Comparison of ENCODE assay signal across 9 cellular contexts in genomic region chr5:154967419-154968024, GRCh38. TPM values are rescaled to one million over a fixed set of nuclear protein-coding genes. Genes with fewer than 3 reads are reported as not detected.
DNase-seq lines count a peak whose midpoint lies in the region; ATAC-seq, FAIRE-seq and TF ChIP-seq lines count a peak whose summit lies in the region.
"Had no signal": no experiment of that assay in that cellular context is flagged by ENCODE, and none has a peak within 500 bp of the region (broad histone marks: within the 10 kb centered on the region; RNA-seq: fewer than 3 reads in every experiment).

No MANE protein-coding gene starts in this region.

- no peak for TF ChIP-seq EP300 in H1 (IDR thresholded peaks at IDR 0.05; ENCODE audit: borderline replicate concordance in 1 of 2, low read depth in 2 of 2, low read length in 2 of 2)

- H3K79me1 ChIP-seq in H1 (ENCODE audit: low read depth, low read length), result no peaks in the 10 kb centered on the region

- ATAC-seq in GM18517 (IDR thresholded peaks at IDR 0.05; ENCODE audit: unreplicated experiment), result no peak
- no peak for ATAC-seq in HG02840 (IDR thresholded peaks at IDR 0.05; ENCODE audit: low FRiP score, unreplicated experiment)
- ATAC-seq: activated CD4-positive, alpha-beta T cell treated with anti-CD3 and anti-CD28 coated beads for 36 hours had no signal

- H2BK120ac ChIP-seq in H1 (replicated peaks; ENCODE audit: low read depth, low read length), result no peak overlapping the region

- DNase-seq in GM03348 (ENCODE audit: low spot score) (peak; percentile 36), LHCN-M2 (ENCODE audit: low read depth) (peak; percentile 10), H1 (ENCODE audit: low read depth in 1 of 2, low spot score in 2 of 2) (no peak), neural progenitor cell (ENCODE audit: low spot score) (peak; percentile 4), ecto neural progenitor cell (ENCODE audit: low spot score) (no peak)
- no peak for DNase-seq in activated naive CD4-positive, alpha-beta T cell treated with anti-CD3 and anti-CD28 coated beads, Interleukin-2, amount 10 ng/mL, durations not matched to agents 7 days and 5 days
- DNase-seq: activated CD4-positive, alpha-beta T cell treated with anti-CD3 and anti-CD28 coated beads for 36 hours had no signal

- H3K4me1 ChIP-seq in H1 (replicated peaks in 1 of 4; ENCODE audit: control insufficient read depth in 3 of 4, insufficient read depth in 4 of 4, low read length in 3 of 4) (no peaks in the 10 kb centered on the region), neural progenitor cell (no peaks in the 10 kb centered on the region)

- H2BK5ac ChIP-seq in H1 (ENCODE audit: low read depth, low read length), result no peak overlapping the region

- H3K23me2 ChIP-seq in H1 (ENCODE audit: low read depth, low read length), result no peaks in the 10 kb centered on the region

- peak; percentile 24 for FAIRE-seq in H1 (lab: Jason Lieb, UNC)

- H3K4me3 Mint-ChIP-seq in neural progenitor cell, result no peak overlapping the region
- no peak overlapping the region for H3K4me3 Mint-ChIP-seq in activated naive CD4-positive, alpha-beta T cell treated with anti-CD3 and anti-CD28 coated beads, Interleukin-2, amount 10 ng/mL, durations not matched to agents 7 days and 5 days
- H3K4me3 Mint-ChIP-seq: activated CD4-positive, alpha-beta T cell treated with anti-CD3 and anti-CD28 coated beads for 36 hours had no signal

- no peak overlapping the region for H3K56ac ChIP-seq in H1 (replicated peaks; ENCODE audit: insufficient read length, low read depth, low read length)

- no peak overlapping the region for H3K23ac ChIP-seq in H1 (ENCODE audit: insufficient read length)

- TF ChIP-seq RAD21 in H1 (IDR thresholded peaks at IDR 0.05 in 1 of 2, conservative IDR thresholded peaks at IDR 0.05 in 1 of 2; ENCODE audit: low read depth in 2 of 2, low read length in 2 of 2), result peak; percentile 16 to 23; a peak in 2 of 4 replicates

- H2AFZ ChIP-seq in H1 (ENCODE audit: low read length) (no peak overlapping the region), neural progenitor cell (replicated peaks) (no peak overlapping the region)

- H4K5ac ChIP-seq in H1 (ENCODE audit: insufficient read length, low read depth, low read length), result no peak overlapping the region

- H3K36me3 ChIP-seq in H1 (ENCODE audit: control insufficient read depth in 2 of 4, insufficient read depth in 4 of 4, low read length in 3 of 4) (peaks cover 2 to 8% (median 3%) of the 10 kb centered on the region in 4 experiments; a peak in 4 of 8 replicates), neural progenitor cell (no peaks in the 10 kb centered on the region)

- no peaks in the 10 kb centered on the region for H3K79me2 ChIP-seq in H1 (ENCODE audit: control insufficient read depth in 1 of 2, insufficient read depth in 2 of 2, low read length in 2 of 2)
- H3K79me2 ChIP-seq in neural progenitor cell (ENCODE audit: low read depth), result no peaks in the 10 kb centered on the region

- no peak overlapping the region for H4K91ac ChIP-seq in H1 (replicated peaks; ENCODE audit: insufficient read length, low read length)

- H3K9ac ChIP-seq in H1 (replicated peaks in 1 of 4; ENCODE audit: extremely low read depth in 1 of 4, low read depth in 3 of 4, low read length in 3 of 4) (no peak overlapping the region), neural progenitor cell (no peak overlapping the region)

- H3K36me3 Mint-ChIP-seq in neural progenitor cell, result peaks cover 1% of the 10 kb centered on the region
- H3K36me3 Mint-ChIP-seq in activated naive CD4-positive, alpha-beta T cell treated with anti-CD3 and anti-CD28 coated beads, Interleukin-2, amount 10 ng/mL, durations not matched to agents 7 days and 5 days, result peaks cover 14% of the 10 kb centered on the region

- 76% methylated on average over 5 of the region's 5 CpGs; no CpG with 5 or more reads in 1 of the 2 experiments for WGBS in H1 (ENCODE audit: extremely low coverage in 1 of 2, insufficient coverage in 1 of 2, insufficient read length in 1 of 2, insufficient replicate concordance in 2 of 2, low coverage in 1 of 2, low lambda C conversion rate in 2 of 2, missing lambda C conversion rate in 1 of 2), 2 experiments

- no peak overlapping the region for H3K4ac ChIP-seq in H1 (replicated peaks; ENCODE audit: insufficient read length, low read depth, low read length)

- POLR2A ChIA-PET in H1 (lab: Charles Lee; ENCODE audit: partially characterized antibody), result no interaction called here

- H3K27me3 ChIP-seq in H1 (replicated peaks in 1 of 4; ENCODE audit: control insufficient read depth in 3 of 4, extremely low read depth in 1 of 4, insufficient read depth in 3 of 4, low read length in 3 of 4) (no peaks in the 10 kb centered on the region), neural progenitor cell (no peaks in the 10 kb centered on the region)

- H3K9me3 ChIP-seq in H1 (ENCODE audit: insufficient read depth in 2 of 2, low read depth in 1 of 2, low read length in 1 of 2) (no peaks in the 10 kb centered on the region), neural progenitor cell (ENCODE audit: low read depth) (no peaks in the 10 kb centered on the region)

- no peak for TF ChIP-seq POLR2A in H1 (IDR thresholded peaks at IDR 0.05; ENCODE audit: control extremely low read depth in 1 of 2, low read depth in 2 of 2, low read length in 2 of 2)

- H3K4me2 ChIP-seq in H1 (ENCODE audit: insufficient read depth in 1 of 2, low read depth in 2 of 2, low read length in 2 of 2), result no peak overlapping the region
- H3K4me2 ChIP-seq in neural progenitor cell, result no peak overlapping the region

- no peak overlapping the region for H2BK15ac ChIP-seq in H1 (ENCODE audit: low read length)

- no peak overlapping the region for H3K18ac ChIP-seq in H1 (ENCODE audit: extremely low read depth, low read length)

- H2AK5ac ChIP-seq in H1 (ENCODE audit: low read depth, low read length), result no peak overlapping the region

- CTCF ChIA-PET in H1 (lab: Charles Lee; ENCODE audit: partially characterized antibody), result interaction anchor here (0.7 to 18.4 kb wide), 14 partner anchors 8 to 297 kb away, joined by 3 to 471 read pairs (median 4); no protein-coding TSS in a partner anchor
- CTCF ChIA-PET in activated naive CD4-positive, alpha-beta T cell treated with anti-CD3 and anti-CD28 coated beads, Interleukin-2, amount 10 ng/mL, durations not matched to agents 7 days and 5 days (lab: Charles Lee), result interaction anchor here (1.0 to 1.3 kb wide), 2 partner anchors 17 to 22 kb away, joined by 3 to 4 read pairs; no protein-coding TSS in a partner anchor

- H4K20me1 ChIP-seq in H1 (replicated peaks in 1 of 2; ENCODE audit: control insufficient read depth in 1 of 2, insufficient read depth in 2 of 2, low read length in 2 of 2), result no peaks in the 10 kb centered on the region
- H4K20me1 ChIP-seq in neural progenitor cell (ENCODE audit: low read depth), result peaks cover 8% of the 10 kb centered on the region

- no peaks in the 10 kb centered on the region for H3K27me3 Mint-ChIP-seq in neural progenitor cell (ENCODE audit: insufficient read depth, low read depth)
- no peaks in the 10 kb centered on the region for H3K27me3 Mint-ChIP-seq in activated naive CD4-positive, alpha-beta T cell treated with anti-CD3 and anti-CD28 coated beads, Interleukin-2, amount 10 ng/mL, durations not matched to agents 7 days and 5 days
- H3K27me3 Mint-ChIP-seq: activated CD4-positive, alpha-beta T cell treated with anti-CD3 and anti-CD28 coated beads for 36 hours had no signal

- no peaks in the 10 kb centered on the region for H3K4me1 Mint-ChIP-seq in neural progenitor cell
- H3K4me1 Mint-ChIP-seq in activated naive CD4-positive, alpha-beta T cell treated with anti-CD3 and anti-CD28 coated beads, Interleukin-2, amount 10 ng/mL, durations not matched to agents 7 days and 5 days, result peaks cover 3% of the 10 kb centered on the region
- H3K4me1 Mint-ChIP-seq: activated CD4-positive, alpha-beta T cell treated with anti-CD3 and anti-CD28 coated beads for 36 hours had no signal

- H3F3A ChIP-seq in neural progenitor cell (ENCODE audit: low read depth), result peaks cover 4% of the 10 kb centered on the region

- TF ChIP-seq CTCF in H1 (IDR thresholded peaks at IDR 0.05; ENCODE audit: control extremely low read depth in 1 of 3, insufficient read depth in 1 of 3, low read depth in 1 of 3, low read length in 3 of 3), result peak in 2 of 3 experiments; percentile 2 to 51; a peak in 1 of 4 replicates
- peak; percentile 64 for TF ChIP-seq CTCF in neural progenitor cell (IDR thresholded peaks at IDR 0.05)

- H2BK20ac ChIP-seq in H1 (ENCODE audit: low read length), result no peak overlapping the region

- no peak overlapping the region for H3K27ac Mint-ChIP-seq in neural progenitor cell
- no peak overlapping the region for H3K27ac Mint-ChIP-seq in activated naive CD4-positive, alpha-beta T cell treated with anti-CD3 and anti-CD28 coated beads, Interleukin-2, amount 10 ng/mL, durations not matched to agents 7 days and 5 days
- H3K27ac Mint-ChIP-seq: activated CD4-positive, alpha-beta T cell treated with anti-CD3 and anti-CD28 coated beads for 36 hours had no signal

- H3K27ac ChIP-seq in H1 (ENCODE audit: low read depth, low read length), result no peak overlapping the region
- no peak overlapping the region for H3K27ac ChIP-seq in neural progenitor cell

- no peak overlapping the region for H4K8ac ChIP-seq in H1 (ENCODE audit: extremely low read depth, insufficient read depth, low read length)

- no peaks in the 10 kb centered on the region for H3K9me3 Mint-ChIP-seq in neural progenitor cell
- no peaks in the 10 kb centered on the region for H3K9me3 Mint-ChIP-seq in activated naive CD4-positive, alpha-beta T cell treated with anti-CD3 and anti-CD28 coated beads, Interleukin-2, amount 10 ng/mL, durations not matched to agents 7 days and 5 days

- H3K14ac ChIP-seq in H1 (ENCODE audit: insufficient read length), result no peak overlapping the region

- no peak overlapping the region for H2BK12ac ChIP-seq in H1 (ENCODE audit: low read depth, low read length)

- H3K4me3 ChIP-seq in H1 (ENCODE audit: extremely low read depth in 1 of 4, insufficient read depth in 2 of 4, low read depth in 3 of 4, low read length in 4 of 4), result no peak overlapping the region
- no peak overlapping the region for H3K4me3 ChIP-seq in neural progenitor cell

RNA-seq across cellular contexts. Expression of gene MRPL22, which starts 26.6 kb away (rescaled TPM):
- total RNA-seq in LHCN-M2 (2014; rRNA removed), result 17.8 and 19.7 TPM in 2 replicates
- polyA plus RNA-seq in LHCN-M2 (2012), result 52.5 TPM
- 65.6 and 71.2 TPM in 2 replicates for total RNA-seq in H1 (2021; fragmentation: NEBNext Ultra II Directional; extraction: Animal tissue kit (Norgen Biotek cat#: 25700))
- 46.2 and 46.8 TPM in 2 replicates for polyA plus RNA-seq in H1 (2011; rRNA removed)
- polyA plus RNA-seq in H1 (2011; cell fraction: cytosol; rRNA removed), result 48.5 TPM
- 32.2 TPM for polyA plus RNA-seq in H1 (2011; cell fraction: nucleus; rRNA removed)
- 60.6 to 81.0 TPM (median 67.5 TPM) in 4 replicates for polyA plus RNA-seq in H1 (2012, experiment 1 of 2)
- 36.2 TPM for polyA plus RNA-seq in H1 (2012, experiment 2 of 2)
- polyA plus RNA-seq in H1 (2013, experiment 1 of 2), result 74.4 TPM
- polyA plus RNA-seq in H1 (2013, experiment 2 of 2), result 76.7 TPM
- polyA minus RNA-seq in H1 (2011; rRNA and poly(A)+ RNA removed), result 30.7 and 34.6 TPM in 2 replicates
- 11.9 TPM for polyA minus RNA-seq in H1 (2011; cell fraction: cytosol; rRNA and poly(A)+ RNA removed)
- 10.2 TPM for polyA minus RNA-seq in H1 (2011; cell fraction: nucleus; rRNA and poly(A)+ RNA removed)
- 25.7 and 49.1 TPM in 2 replicates for total RNA-seq in neural progenitor cell (ENCODE audit: low replicate concordance)

RNA-seq across cellular contexts. Expression of gene GEMIN5, which starts 29.5 kb away (rescaled TPM):
- 22.6 and 27.3 TPM in 2 replicates for total RNA-seq in LHCN-M2 (2014; rRNA removed)
- 7.9 TPM for polyA plus RNA-seq in LHCN-M2 (2012)
- total RNA-seq in H1 (2021; fragmentation: NEBNext Ultra II Directional; extraction: Animal tissue kit (Norgen Biotek cat#: 25700)), result 46.1 and 47.0 TPM in 2 replicates
- polyA plus RNA-seq in H1 (2011; rRNA removed), result 11.4 and 12.8 TPM in 2 replicates
- polyA plus RNA-seq in H1 (2011; cell fraction: cytosol; rRNA removed), result 13.7 TPM
- 16.3 TPM for polyA plus RNA-seq in H1 (2011; cell fraction: nucleus; rRNA removed)
- polyA plus RNA-seq in H1 (2012, experiment 1 of 2), result 18.7 to 24.3 TPM (median 22.0 TPM) in 4 replicates
- polyA plus RNA-seq in H1 (2012, experiment 2 of 2), result 2.6 TPM
- polyA plus RNA-seq in H1 (2013, experiment 1 of 2), result 17.2 TPM
- 15.9 TPM for polyA plus RNA-seq in H1 (2013, experiment 2 of 2)
- 36.7 and 44.5 TPM in 2 replicates for polyA minus RNA-seq in H1 (2011; rRNA and poly(A)+ RNA removed)
- polyA minus RNA-seq in H1 (2011; cell fraction: cytosol; rRNA and poly(A)+ RNA removed), result 19.7 TPM
- 22.2 TPM for polyA minus RNA-seq in H1 (2011; cell fraction: nucleus; rRNA and poly(A)+ RNA removed)
- 18.5 and 23.4 TPM in 2 replicates for total RNA-seq in neural progenitor cell (ENCODE audit: low replicate concordance)

RNA-seq across cellular contexts. Expression of gene KIF4B, which starts 46.0 kb away (rescaled TPM):
- total RNA-seq in LHCN-M2 (2014; rRNA removed), result 0.06 TPM in 2 replicates
- 0.04 TPM for polyA plus RNA-seq in LHCN-M2 (2012)
- total RNA-seq in H1 (2021; fragmentation: NEBNext Ultra II Directional; extraction: Animal tissue kit (Norgen Biotek cat#: 25700)), result 0.08 and 0.15 TPM in 2 replicates
- polyA plus RNA-seq in H1 (2011; rRNA removed), result 0.02 TPM in 2 replicates
- polyA plus RNA-seq in H1 (2011; cell fraction: cytosol; rRNA removed), result 0.01 TPM
- 0.04 TPM for polyA plus RNA-seq in H1 (2011; cell fraction: nucleus; rRNA removed)
- polyA plus RNA-seq in H1 (2012, experiment 1 of 2), result 0.04 to 0.18 TPM (median 0.08 TPM) in 3 of 4 replicates, not detected in the other
- not detected for polyA plus RNA-seq in H1 (2012, experiment 2 of 2)
- polyA plus RNA-seq in H1 (2013, experiment 1 of 2), result 0.04 TPM
- polyA plus RNA-seq in H1 (2013, experiment 2 of 2), result not detected
- 0.03 and 0.12 TPM in 2 replicates for polyA minus RNA-seq in H1 (2011; rRNA and poly(A)+ RNA removed)
- polyA minus RNA-seq in H1 (2011; cell fraction: cytosol; rRNA and poly(A)+ RNA removed), result not detected
- not detected for polyA minus RNA-seq in H1 (2011; cell fraction: nucleus; rRNA and poly(A)+ RNA removed)
- 0.12 TPM in 1 of 2 replicates, not detected in the other for total RNA-seq in neural progenitor cell (ENCODE audit: low replicate concordance)

Comparison
In these comparisons a context has a peak if more than half of its experiments do, and no peak if none do; other contexts are left out.
1. DNase-seq: peak in GM03348 (single experiment), LHCN-M2 (single experiment) and neural progenitor cell (single experiment); none in H1 (0 of 2), activated naive CD4-positive, alpha-beta T cell treated with anti-CD3 and anti-CD28 coated beads, Interleukin-2, amount 10 ng/mL, durations not matched to agents 7 days and 5 days (single experiment) and ecto neural progenitor cell (single experiment).